Comparison of ENCODE assay signal across 17 cellular contexts in genomic region chr12:52440821-52441319, GRCh38. TPM values are rescaled to one million over a fixed set of nuclear protein-coding genes. Genes with fewer than 3 reads are reported as not detected.
DNase-seq lines count a peak whose midpoint lies in the region; ATAC-seq and TF ChIP-seq lines count a peak whose summit lies in the region.
"Had no signal": no experiment of that assay in that cellular context is flagged by ENCODE, and none has a peak within 500 bp of the region (broad histone marks: within the 10 kb centered on the region; RNA-seq: fewer than 3 reads in every experiment).

No MANE protein-coding gene starts in this region.

- DNase-seq in ELR (ENCODE audit: low read depth) (peak; percentile 67), NCI-H226 (peak; percentile 97), epithelial cell of proximal tubule (ENCODE audit: low read depth) (peak; percentile 37), trophoblast cell (peak; percentile 90 to 95), Calu3 (no peak), HuH-7 (ENCODE audit: low spot score) (no peak), NCI-H345 (lab: John Stamatoyannopoulos, UW) (no peak)
- DNase-seq: activated CD8-positive, alpha-beta memory T cell treated with anti-CD3 and anti-CD28 coated beads, Interleukin-2, amount 10 ng/mL, durations not matched to agents 7 days and 5 days; activated naive CD8-positive, alpha-beta T cell treated with anti-CD3 and anti-CD28 coated beads for 36 hours; dorsolateral prefrontal cortex; left ventricle myocardium inferior; NCI-H1105 treated with DMSO at 0.1 percent for 48 hours; NCI-H526; nucleus accumbens; upper lobe of left lung had no signal

- peak overlapping the region; percentile 24 for H2AK5ac ChIP-seq in trophoblast cell (ENCODE audit: low read length)

- intact Hi-C loops in Calu3 (cut with micrococcal nuclease; ENCODE audit: unreplicated experiment): loop anchor here (5.0 kb wide), 1 partner anchor 66 kb away; no protein-coding TSS in a partner anchor

- no peak for TF ChIP-seq CTCF in epithelial cell of proximal tubule (conservative IDR thresholded peaks at IDR 0.05; ENCODE audit: low read depth, low read length)
- no peak for TF ChIP-seq CTCF in Calu3 (IDR thresholded peaks at IDR 0.05; ENCODE audit: unreplicated experiment)

- peaks cover 31% of the 10 kb centered on the region for H3K4me1 Mint-ChIP-seq in Calu3 (ENCODE audit: low read depth, unreplicated experiment)
- H3K4me1 Mint-ChIP-seq: activated CD8-positive, alpha-beta memory T cell treated with anti-CD3 and anti-CD28 coated beads, Interleukin-2, amount 10 ng/mL, durations not matched to agents 7 days and 5 days; activated naive CD8-positive, alpha-beta T cell treated with anti-CD3 and anti-CD28 coated beads for 36 hours had no signal

- peaks cover 30 to 52% of the 10 kb centered on the region in 2 experiments for H3K4me1 ChIP-seq in trophoblast cell (ENCODE audit: control insufficient read depth in 1 of 2, insufficient read depth in 2 of 2, low read length in 2 of 2)
- H3K4me1 ChIP-seq: upper lobe of left lung had no signal

- H3K79me2 ChIP-seq in trophoblast cell (ENCODE audit: control insufficient read depth, insufficient read depth, low read length, poor library complexity): peaks cover 2% of the 10 kb centered on the region

- no peaks in the 10 kb centered on the region for H3K9me3 Mint-ChIP-seq in Calu3 (ENCODE audit: low read depth, unreplicated experiment)
- H3K9me3 Mint-ChIP-seq: activated naive CD8-positive, alpha-beta T cell treated with anti-CD3 and anti-CD28 coated beads for 36 hours had no signal

- H3K27me3 Mint-ChIP-seq in Calu3 (ENCODE audit: unreplicated experiment): no peaks in the 10 kb centered on the region

- no peaks in the 10 kb centered on the region for H3K27me3 ChIP-seq in trophoblast cell (ENCODE audit: insufficient read depth, low read length)
- H3K27me3 ChIP-seq: dorsolateral prefrontal cortex, upper lobe of left lung had no signal

- WGBS in trophoblast cell (ENCODE audit: extremely low coverage, insufficient coverage, insufficient read length): no CpG with 5 or more reads among the region's 5 CpGs

- H3K23ac ChIP-seq in trophoblast cell (ENCODE audit: low read length): no peak overlapping the region

- peaks cover 2% of the 10 kb centered on the region for H3K9me3 ChIP-seq in trophoblast cell (ENCODE audit: insufficient read depth, low read depth, low read length)
- H3K9me3 ChIP-seq: left ventricle myocardium inferior, upper lobe of left lung had no signal

- no peak overlapping the region for H3K4me2 ChIP-seq in trophoblast cell (ENCODE audit: low read length)

- H2BK120ac ChIP-seq in trophoblast cell (ENCODE audit: insufficient read depth, low read length, poor library complexity): peak overlapping the region; percentile 9

- H3K9ac ChIP-seq in trophoblast cell (ENCODE audit: low read length): no peak overlapping the region

- H3K4ac ChIP-seq in trophoblast cell (ENCODE audit: low read depth, low read length): no peak overlapping the region

- peak overlapping the region; percentile 92 for H4K91ac ChIP-seq in trophoblast cell (ENCODE audit: low read depth, low read length)

- no peak overlapping the region for H3K27ac Mint-ChIP-seq in Calu3 (ENCODE audit: unreplicated experiment)
- H3K27ac Mint-ChIP-seq: activated CD8-positive, alpha-beta memory T cell treated with anti-CD3 and anti-CD28 coated beads, Interleukin-2, amount 10 ng/mL, durations not matched to agents 7 days and 5 days; activated naive CD8-positive, alpha-beta T cell treated with anti-CD3 and anti-CD28 coated beads for 36 hours had no signal

- no TSS peak for BruUV-seq in Calu3 (replicated peaks; lab: Mats Ljungman, UMichigan)

- no peak overlapping the region for H2AFZ ChIP-seq in trophoblast cell (ENCODE audit: insufficient read depth, low read length, poor library complexity)

- H2BK12ac ChIP-seq in trophoblast cell (ENCODE audit: low read length): peak overlapping the region; percentile 0

- no peak overlapping the region for H3K4me3 Mint-ChIP-seq in Calu3 (ENCODE audit: low read depth, unreplicated experiment)
- H3K4me3 Mint-ChIP-seq: activated CD8-positive, alpha-beta memory T cell treated with anti-CD3 and anti-CD28 coated beads, Interleukin-2, amount 10 ng/mL, durations not matched to agents 7 days and 5 days; activated naive CD8-positive, alpha-beta T cell treated with anti-CD3 and anti-CD28 coated beads for 36 hours had no signal

- peak overlapping the region; percentile 0 for H4K8ac ChIP-seq in trophoblast cell (ENCODE audit: low read depth, low read length)

- peak overlapping the region; percentile 85 for H3K27ac ChIP-seq in trophoblast cell (ENCODE audit: low read depth, low read length)
- H3K27ac ChIP-seq: dorsolateral prefrontal cortex, left ventricle myocardium inferior, upper lobe of left lung had no signal

- H4K12ac ChIP-seq in trophoblast cell (ENCODE audit: low read depth, low read length): no peak overlapping the region

- H3K79me1 ChIP-seq in trophoblast cell (ENCODE audit: low read length): peaks cover 47% of the 10 kb centered on the region

- peak overlapping the region; percentile 35 for H2BK5ac ChIP-seq in trophoblast cell (ENCODE audit: low read depth, low read length, poor library complexity)

- H3K36me3 ChIP-seq in trophoblast cell (ENCODE audit: control insufficient read depth in 1 of 2, insufficient read depth in 2 of 2, low read length in 2 of 2): no peaks in the 10 kb centered on the region
- H3K36me3 ChIP-seq: left ventricle myocardium inferior, upper lobe of left lung had no signal

- H3K36me3 Mint-ChIP-seq in Calu3 (ENCODE audit: insufficient read depth, unreplicated experiment): no peaks in the 10 kb centered on the region
- H3K36me3 Mint-ChIP-seq: activated CD8-positive, alpha-beta memory T cell treated with anti-CD3 and anti-CD28 coated beads, Interleukin-2, amount 10 ng/mL, durations not matched to agents 7 days and 5 days; activated naive CD8-positive, alpha-beta T cell treated with anti-CD3 and anti-CD28 coated beads for 36 hours had no signal

- H3K14ac ChIP-seq in trophoblast cell (ENCODE audit: low read length): peak overlapping the region; percentile 29

- CTCF ChIA-PET in Calu3 (lab: Charles Lee): interaction anchor here (1.4 kb wide), 1 partner anchor 14 kb away, joined by 3 read pairs; no protein-coding TSS in a partner anchor

- H3K4me3 ChIP-seq in epithelial cell of proximal tubule (ENCODE audit: low read depth, low read length): no peak overlapping the region
- no peak overlapping the region for H3K4me3 ChIP-seq in trophoblast cell (ENCODE audit: low read depth, low read length)
- H3K4me3 ChIP-seq: dorsolateral prefrontal cortex, left ventricle myocardium inferior, upper lobe of left lung had no signal

- H3K18ac ChIP-seq in trophoblast cell (ENCODE audit: low read length): no peak overlapping the region

- ATAC-seq in GM19023 (IDR thresholded peaks at IDR 0.05; ENCODE audit: unreplicated experiment): no peak
- ATAC-seq: activated CD8-positive, alpha-beta memory T cell treated with anti-CD3 and anti-CD28 coated beads, Interleukin-2, amount 10 ng/mL, durations not matched to agents 7 days and 5 days had no signal

RNA-seq across cellular contexts. Expression of gene KRT75, which starts 6.7 kb away (rescaled TPM):
- total RNA-seq in epithelial cell of proximal tubule: not detected in 2 replicates
- 0.04 TPM in 2 replicates for polyA plus RNA-seq in trophoblast cell (2013)
- total RNA-seq in Calu3 (2022): not detected in 2 replicates
- total RNA-seq: activated CD8-positive, alpha-beta memory T cell treated with anti-CD3 and anti-CD28 coated beads, Interleukin-2, amount 10 ng/mL, durations not matched to agents 7 days and 5 days; activated naive CD8-positive, alpha-beta T cell treated with anti-CD3 and anti-CD28 coated beads for 36 hours; dorsolateral prefrontal cortex; left ventricle myocardium inferior; SK-MEL-5; upper lobe of left lung had no signal

RNA-seq across cellular contexts. Expression of gene KRT6B, which starts 11.1 kb away (rescaled TPM):
- total RNA-seq in epithelial cell of proximal tubule (not detected in 2 replicates), Calu3 (2022) (2.2 and 5.6 TPM in 2 replicates)
- not detected in 2 replicates for polyA plus RNA-seq in trophoblast cell (2013)
- total RNA-seq: activated CD8-positive, alpha-beta memory T cell treated with anti-CD3 and anti-CD28 coated beads, Interleukin-2, amount 10 ng/mL, durations not matched to agents 7 days and 5 days; activated naive CD8-positive, alpha-beta T cell treated with anti-CD3 and anti-CD28 coated beads for 36 hours; dorsolateral prefrontal cortex; left ventricle myocardium inferior; SK-MEL-5 had no signal

RNA-seq across cellular contexts. Expression of gene KRT6C, which starts 32.7 kb away (rescaled TPM):
- total RNA-seq in epithelial cell of proximal tubule (not detected in 2 replicates), Calu3 (2022) (not detected in 2 replicates)
- polyA plus RNA-seq in trophoblast cell (2013): not detected in 2 replicates
- total RNA-seq: activated CD8-positive, alpha-beta memory T cell treated with anti-CD3 and anti-CD28 coated beads, Interleukin-2, amount 10 ng/mL, durations not matched to agents 7 days and 5 days; activated naive CD8-positive, alpha-beta T cell treated with anti-CD3 and anti-CD28 coated beads for 36 hours; dorsolateral prefrontal cortex; left ventricle myocardium inferior; SK-MEL-5; upper lobe of left lung had no signal

RNA-seq across cellular contexts. Expression of gene KRT82, which starts 34.7 kb away (rescaled TPM):
- total RNA-seq in epithelial cell of proximal tubule (not detected in 2 replicates), Calu3 (2022) (not detected in 2 replicates)
- 0.01 TPM in 2 replicates for polyA plus RNA-seq in trophoblast cell (2013)
- total RNA-seq: activated CD8-positive, alpha-beta memory T cell treated with anti-CD3 and anti-CD28 coated beads, Interleukin-2, amount 10 ng/mL, durations not matched to agents 7 days and 5 days; activated naive CD8-positive, alpha-beta T cell treated with anti-CD3 and anti-CD28 coated beads for 36 hours; left ventricle myocardium inferior; SK-MEL-5; upper lobe of left lung had no signal

RNA-seq across cellular contexts. Expression of gene KRT6A, which starts 52.2 kb away (rescaled TPM):
- total RNA-seq in epithelial cell of proximal tubule (0.29 TPM in 1 of 2 replicates, not detected in the other), Calu3 (2022) (0.24 TPM in 1 of 2 replicates, not detected in the other)
- polyA plus RNA-seq in trophoblast cell (2013): not detected in 2 replicates
- total RNA-seq: activated CD8-positive, alpha-beta memory T cell treated with anti-CD3 and anti-CD28 coated beads, Interleukin-2, amount 10 ng/mL, durations not matched to agents 7 days and 5 days; activated naive CD8-positive, alpha-beta T cell treated with anti-CD3 and anti-CD28 coated beads for 36 hours; left ventricle myocardium inferior; SK-MEL-5 had no signal

Comparison
In these comparisons a context has a peak if more than half of its experiments do, and no peak if none do; other contexts are left out.
1. DNase-seq: peak in ELR (single experiment), NCI-H226 (single experiment), epithelial cell of proximal tubule (single experiment) and trophoblast cell (2 of 2); none in Calu3 (single experiment), HuH-7 (single experiment) and NCI-H345 (single experiment).